27 cellular contexts compared by ENCODE assay signal in the genomic region with DNA sequence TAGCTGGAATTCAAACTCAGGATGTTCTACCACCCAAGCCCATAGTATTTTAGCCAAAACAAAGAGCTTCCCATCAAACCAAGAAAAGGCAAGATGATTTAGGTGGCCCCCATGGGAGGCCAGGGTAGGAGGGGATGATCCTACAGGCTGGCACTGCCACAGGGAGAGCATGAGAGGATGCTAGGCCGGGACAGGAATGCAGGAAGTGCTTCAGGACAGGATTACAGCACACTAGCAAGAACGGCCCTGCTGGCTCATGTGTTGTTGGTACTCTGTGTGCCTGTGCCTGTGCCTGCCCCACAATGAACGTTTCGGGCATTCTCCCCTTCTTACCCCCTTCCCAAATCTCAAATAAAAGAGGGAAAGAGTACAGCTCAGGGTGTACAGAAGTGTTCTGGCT.
DNase-seq lines count a peak whose midpoint lies in the region; ATAC-seq, FAIRE-seq and TF ChIP-seq lines count a peak whose summit lies in the region.
"Had no signal": no experiment of that assay in that cellular context is flagged by ENCODE, and none has a peak within 500 bp of the region (broad histone marks: within the 10 kb centered on the region; RNA-seq: fewer than 3 reads in every experiment).

No MANE protein-coding gene starts in this region.

- POLR2A ChIA-PET in activated CD8-positive, alpha-beta T cell treated with anti-CD3 and anti-CD28 coated beads for 36 hours (lab: Charles Lee) = no interaction called here

- H3K9ac ChIP-seq in adipocyte (ENCODE audit: low read length) (no peak overlapping the region), keratinocyte (ENCODE audit: control insufficient read depth, extremely low read depth, insufficient read depth, low read length) (no peak overlapping the region)

- H3K9me3 ChIP-seq in adipocyte (ENCODE audit: control insufficient read depth, low read length) = no peaks in the 10 kb centered on the region
- no peaks in the 10 kb centered on the region for H3K9me3 ChIP-seq in keratinocyte (ENCODE audit: control insufficient read depth, low read depth, low read length)
- H3K9me3 ChIP-seq: HAP-1, SJCRH30 had no signal

- dilution Hi-C loops in keratinocyte (cut with MboI; ENCODE audit: extremely low pct_ligation_motif_present, low sequenced_read_pairs) = no loop called here

- intact Hi-C loops in activated CD8-positive, alpha-beta T cell treated with anti-CD3 and anti-CD28 coated beads for 36 hours (cut with micrococcal nuclease) = no loop called here

- no peak for TF ChIP-seq CTCF in AG10803 (conservative IDR thresholded peaks at IDR 0.05; ENCODE audit: low read length)
- TF ChIP-seq CTCF in keratinocyte (optimal IDR thresholded peaks at IDR 0.05 in 1 of 3, IDR thresholded peaks at IDR 0.05 in 1 of 3, conservative IDR thresholded peaks at IDR 0.05 in 1 of 3; ENCODE audit: extremely low read depth in 1 of 3, insufficient read depth in 2 of 3, low read length in 3 of 3) = no peak
- TF ChIP-seq CTCF in activated CD8-positive, alpha-beta T cell treated with anti-CD3 and anti-CD28 coated beads for 36 hours (IDR thresholded peaks at IDR 0.05) = no peak

- FAIRE-seq in keratinocyte (lab: Jason Lieb, UNC) = peak; percentile 9
- FAIRE-seq: A204.1, HTR-8/SVneo had no signal

- peaks cover 29% of the 10 kb centered on the region for H3K4me1 ChIP-seq in adipocyte (ENCODE audit: control insufficient read depth, insufficient read depth, low read length)
- H3K4me1 ChIP-seq in keratinocyte (ENCODE audit: control insufficient read depth, extremely low read depth, insufficient read depth, low read length) = peaks cover 4% of the 10 kb centered on the region

- no peak overlapping the region for H3K27ac Mint-ChIP-seq in activated CD8-positive, alpha-beta T cell treated with anti-CD3 and anti-CD28 coated beads for 36 hours
- H3K27ac Mint-ChIP-seq: B cell; CD8-positive, alpha-beta T cell had no signal

- H3K27me3 ChIP-seq in adipocyte (replicated peaks; ENCODE audit: control insufficient read depth, insufficient read depth, low read length) (no peaks in the 10 kb centered on the region), keratinocyte (ENCODE audit: control insufficient read depth, extremely low read depth, insufficient read depth, low read length) (no peaks in the 10 kb centered on the region)
- H3K27me3 ChIP-seq: SJCRH30 had no signal

- no peak overlapping the region for H3K4me3 Mint-ChIP-seq in activated CD8-positive, alpha-beta T cell treated with anti-CD3 and anti-CD28 coated beads for 36 hours
- H3K4me3 Mint-ChIP-seq: B cell; CD8-positive, alpha-beta T cell had no signal

- no peak overlapping the region for H3K4me3 ChIP-seq in AG10803 (ENCODE audit: low read length)
- no peak overlapping the region for H3K4me3 ChIP-seq in adipocyte (ENCODE audit: low read length)
- H3K4me3 ChIP-seq in keratinocyte (ENCODE audit: control insufficient read depth in 2 of 3, extremely low read depth in 1 of 3, insufficient read depth in 2 of 3, low read depth in 1 of 3, low read length in 3 of 3) = no peak overlapping the region
- H3K4me3 ChIP-seq: HAP-1, PC-9, SJCRH30 had no signal

- no peaks in the 10 kb centered on the region for H3K36me3 Mint-ChIP-seq in activated CD8-positive, alpha-beta T cell treated with anti-CD3 and anti-CD28 coated beads for 36 hours (ENCODE audit: low read depth)
- H3K36me3 Mint-ChIP-seq: CD8-positive, alpha-beta T cell had no signal

- CTCF ChIA-PET in activated CD8-positive, alpha-beta T cell treated with anti-CD3 and anti-CD28 coated beads for 36 hours (lab: Charles Lee) = no interaction called here

- H4K20me1 ChIP-seq in keratinocyte (ENCODE audit: control insufficient read depth, extremely low read depth, insufficient read depth, low read length) = no peaks in the 10 kb centered on the region

- no peaks in the 10 kb centered on the region for H3K27me3 Mint-ChIP-seq in activated CD8-positive, alpha-beta T cell treated with anti-CD3 and anti-CD28 coated beads for 36 hours

- H3K27ac ChIP-seq in keratinocyte (ENCODE audit: control insufficient read depth, insufficient read depth, low read length) = no peak overlapping the region
- H3K27ac ChIP-seq: C4-2B, PC-9, SJCRH30 had no signal

- H3K9me1 ChIP-seq in keratinocyte (ENCODE audit: control insufficient read depth, extremely low read depth, insufficient read depth, low read length) = no peaks in the 10 kb centered on the region

- no peaks in the 10 kb centered on the region for H3K9me3 Mint-ChIP-seq in activated CD8-positive, alpha-beta T cell treated with anti-CD3 and anti-CD28 coated beads for 36 hours
- H3K9me3 Mint-ChIP-seq: CD8-positive, alpha-beta T cell had no signal

- H3K79me2 ChIP-seq in keratinocyte (ENCODE audit: control insufficient read depth, insufficient read depth, low read length) = no peaks in the 10 kb centered on the region

- DNase-seq in AG10803 (ENCODE audit: low read depth) (peak; percentile 50), ELR (ENCODE audit: low read depth) (peak; percentile 5), adipocyte (ENCODE audit: low read depth) (peak; percentile 15), keratinocyte (ENCODE audit: low read depth, low spot score) (no peak), dermis blood vessel endothelial cell (no peak), HPDE6-E6E7 (ENCODE audit: extremely low spot score) (no peak)
- no peak for DNase-seq in activated CD8-positive, alpha-beta T cell treated with anti-CD3 and anti-CD28 coated beads for 36 hours
- DNase-seq: CD8-positive, alpha-beta T cell; DMS 273 treated with DMSO at 0.1 percent for 48 hours; DMS79; GOT3; KG1; MM.1S; NCI-H2029; NCI-H446; NCI-H524 treated with DMSO at 0.1 percent for 48 hours; NCI-H774; NK-92 treated with Interleukin-12 subunit alpha and Interleukin-12 subunit beta, amount 100 ng/mL, for 24 hours; PC-9; SJCRH30 had no signal

- peak overlapping the region; percentile 89 for H2AFZ ChIP-seq in keratinocyte (ENCODE audit: control insufficient read depth, low read length)
- H2AFZ ChIP-seq: PC-9 had no signal

- H3K4me2 ChIP-seq in keratinocyte (ENCODE audit: control insufficient read depth, extremely low read depth, insufficient read depth, low read depth, low read length) = no peak overlapping the region
- H3K4me2 ChIP-seq: PC-9 had no signal

- H3K36me3 ChIP-seq in adipocyte (ENCODE audit: control insufficient read depth, insufficient read depth, low read length, severe bottlenecking) (no peaks in the 10 kb centered on the region), keratinocyte (ENCODE audit: control insufficient read depth in 2 of 2, extremely low read depth in 1 of 2, insufficient read depth in 2 of 2, low read length in 2 of 2) (no peaks in the 10 kb centered on the region)
- H3K36me3 ChIP-seq: HAP-1, SJCRH30 had no signal

- no peak for ATAC-seq in GM21515 (IDR thresholded peaks at IDR 0.05; ENCODE audit: unreplicated experiment)
- no peak for ATAC-seq in activated CD8-positive, alpha-beta T cell treated with anti-CD3 and anti-CD28 coated beads for 36 hours
- ATAC-seq: CD8-positive, alpha-beta T cell; Right ventricle myocardium inferior had no signal

- no peaks in the 10 kb centered on the region for H3K4me1 Mint-ChIP-seq in activated CD8-positive, alpha-beta T cell treated with anti-CD3 and anti-CD28 coated beads for 36 hours (ENCODE audit: low read depth)
- H3K4me1 Mint-ChIP-seq: B cell had no signal

Comparison
In these comparisons a context has a peak if more than half of its experiments do, and no peak if none do; other contexts are left out.
1. DNase-seq: peak in AG10803 (single experiment), ELR (single experiment) and adipocyte (single experiment); none in keratinocyte (single experiment), dermis blood vessel endothelial cell (single experiment), activated CD8-positive, alpha-beta T cell treated with anti-CD3 and anti-CD28 coated beads for 36 hours (single experiment) and HPDE6-E6E7 (single experiment).